Comparison of ENCODE assay signal across 23 cellular contexts in genomic region chr11:78651136-78651775, GRCh38.
DNase-seq lines count a peak whose midpoint lies in the region; ATAC-seq and TF ChIP-seq lines count a peak whose summit lies in the region.
"Had no signal": no experiment of that assay in that cellular context is flagged by ENCODE, and none has a peak within 500 bp of the region (broad histone marks: within the 10 kb centered on the region; RNA-seq: fewer than 3 reads in every experiment).

No MANE protein-coding gene starts in this region.

- TF ChIP-seq CTCF in right atrium auricular region (IDR thresholded peaks at IDR 0.05) (no peak), type B pancreatic cell (conservative IDR thresholded peaks at IDR 0.05) (no peak)

- no peaks in the 10 kb centered on the region for H3K36me3 ChIP-seq in right atrium auricular region
- H3K36me3 ChIP-seq: left ventricle myocardium inferior, tibial artery had no signal

- H3K9me3 Mint-ChIP-seq in activated naive CD8-positive, alpha-beta T cell (ENCODE audit: low read depth) = no peaks in the 10 kb centered on the region
- H3K9me3 Mint-ChIP-seq in type B pancreatic cell = peaks cover 4% of the 10 kb centered on the region
- H3K9me3 Mint-ChIP-seq: CD8-positive, alpha-beta T cell had no signal

- H3K27ac Mint-ChIP-seq in activated naive CD8-positive, alpha-beta T cell = peak overlapping the region; percentile 58
- H3K27ac Mint-ChIP-seq in type B pancreatic cell = peak overlapping the region; percentile 40
- H3K27ac Mint-ChIP-seq: B cell; CD8-positive, alpha-beta T cell; progenitor cell of endocrine pancreas had no signal

- H3K36me3 Mint-ChIP-seq in activated naive CD8-positive, alpha-beta T cell = no peaks in the 10 kb centered on the region
- peaks cover 6% of the 10 kb centered on the region for H3K36me3 Mint-ChIP-seq in type B pancreatic cell
- H3K36me3 Mint-ChIP-seq: CD8-positive, alpha-beta T cell had no signal

- ATAC-seq in GM21825 (IDR thresholded peaks at IDR 0.05; ENCODE audit: unreplicated experiment) = no peak
- ATAC-seq in HG03439 (IDR thresholded peaks at IDR 0.05; ENCODE audit: unreplicated experiment) = no peak
- ATAC-seq: CD8-positive, alpha-beta T cell; PC-3; sciatic nerve had no signal

- H3K27me3 Mint-ChIP-seq in activated naive CD8-positive, alpha-beta T cell = peaks cover 2% of the 10 kb centered on the region
- peaks cover 4% of the 10 kb centered on the region for H3K27me3 Mint-ChIP-seq in type B pancreatic cell
- H3K27me3 Mint-ChIP-seq: progenitor cell of endocrine pancreas had no signal

- peaks cover 14% of the 10 kb centered on the region for H3K4me1 Mint-ChIP-seq in activated naive CD8-positive, alpha-beta T cell (ENCODE audit: low read depth)
- H3K4me1 Mint-ChIP-seq in type B pancreatic cell (ENCODE audit: unreplicated experiment) = peaks cover 39% of the 10 kb centered on the region
- H3K4me1 Mint-ChIP-seq: B cell had no signal

- H3K27me3 ChIP-seq in right atrium auricular region = no peaks in the 10 kb centered on the region

- H3K4me3 Mint-ChIP-seq in activated naive CD8-positive, alpha-beta T cell = no peak overlapping the region
- peak overlapping the region; percentile 21 for H3K4me3 Mint-ChIP-seq in type B pancreatic cell
- H3K4me3 Mint-ChIP-seq: B cell; CD8-positive, alpha-beta T cell had no signal

- no peak overlapping the region for H3K4me3 ChIP-seq in right atrium auricular region
- H3K4me3 ChIP-seq: left ventricle myocardium inferior, tibial artery had no signal

- H3K4me1 ChIP-seq in right atrium auricular region = no peaks in the 10 kb centered on the region
- H3K4me1 ChIP-seq: left ventricle myocardium inferior, tibial artery had no signal

- peak; percentile 67 for DNase-seq in cardiac septum (ENCODE audit: low spot score)
- no peak for DNase-seq in right atrium auricular region (ENCODE audit: low spot score)
- DNase-seq in islet precursor cell = peak; percentile 51
- no peak for DNase-seq in type B pancreatic cell (ENCODE audit: extremely low spot score, unreplicated experiment)
- DNase-seq in AG08396 (ENCODE audit: low spot score) = no peak
- DNase-seq: activated CD4-positive, CD25-positive, alpha-beta regulatory T cell treated with anti-CD3 and anti-CD28 coated beads, Interleukin-2, amount 50 U/mL, for 72 hours; effector CD4-positive, alpha-beta T cell; left ventricle myocardium inferior; NCI-H1105; NCI-H187 treated with DMSO at 0.1 percent for 48 hours; NCI-H2171 treated with DMSO at 0.1 percent for 48 hours; NCI-H524; NK-92 treated with Interleukin-12 subunit alpha and Interleukin-12 subunit beta, amount 100 ng/mL, for 24 hours; PC-3; SHP77 treated with DMSO at 0.1 percent for 48 hours; tibial artery had no signal

- H3K9me3 ChIP-seq in right atrium auricular region = no peaks in the 10 kb centered on the region
- H3K9me3 ChIP-seq: left ventricle myocardium inferior, tibial artery had no signal

- H3K27ac ChIP-seq in right atrium auricular region = no peak overlapping the region
- H3K27ac ChIP-seq: left ventricle myocardium inferior, tibial artery had no signal

- intact Hi-C loops in cardiac septum (cut with DNase I) = no loop called here

Comparison
In these comparisons a context has a peak if more than half of its experiments do, and no peak if none do; other contexts are left out.
1. DNase-seq: peak in cardiac septum (single experiment) and islet precursor cell (single experiment); none in right atrium auricular region (single experiment), type B pancreatic cell (single experiment) and AG08396 (single experiment).